34 cellular contexts compared by ENCODE assay signal in genomic region chr19:50321831-50322230, GRCh38. TPM values are rescaled to one million over a fixed set of nuclear protein-coding genes. Genes with fewer than 3 reads are reported as not detected.
"Had no signal": no experiment of that assay in that cellular context is flagged by ENCODE, and none has a peak within 500 bp of the region (broad histone marks: within the 10 kb centered on the region; RNA-seq: fewer than 3 reads in every experiment).

No MANE protein-coding gene starts in this region.

- H3K4me1 ChIP-seq: foreskin keratinocyte had no signal

- DNase-seq: activated CD4-positive, alpha-beta memory T cell treated with anti-CD3 and anti-CD28 coated beads for 36 hours; activated CD4-positive, alpha-beta T cell treated with anti-CD3 and anti-CD28 coated beads for 36 hours; activated CD4-positive, alpha-beta T cell treated with anti-CD3 and anti-CD28 coated beads, Interleukin-2, amount 10 ng/mL, durations not matched to agents 24 days and 14 days; activated CD4-positive, CD25-positive, alpha-beta regulatory T cell; activated CD4-positive, CD25-positive, alpha-beta regulatory T cell treated with anti-CD3 and anti-CD28 coated beads, Interleukin-2, amount 50 U/mL, for 72 hours; activated CD8-positive, alpha-beta memory T cell treated with anti-CD3 and anti-CD28 coated beads, Interleukin-2, amount 10 ng/mL, durations not matched to agents 7 days and 5 days; activated CD8-positive, alpha-beta memory T cell treated with anti-CD3 and anti-CD28 coated beads, Interleukin-2, amount 50 U/mL, for 4 hours; activated CD8-positive, alpha-beta T cell treated with anti-CD3 and anti-CD28 coated beads, Interleukin-2, amount 10 ng/mL, durations not matched to agents 7 days and 5 days; activated effector memory CD4-positive, alpha-beta T cell treated with anti-CD3 and anti-CD28 coated beads, Interleukin-2, amount 50 U/mL, for 16 hours; activated naive CD4-positive, alpha-beta T cell treated with anti-CD3 and anti-CD28 coated beads for 36 hours; activated naive CD8-positive, alpha-beta T cell treated with anti-CD3 and anti-CD28 coated beads for 36 hours; activated naive CD8-positive, alpha-beta T cell treated with anti-CD3 and anti-CD28 coated beads, Interleukin-2, amount 50 U/mL, for 24 hours; activated T-cell treated with anti-CD3 and anti-CD28 coated beads, Interleukin-2, amount 50 U/mL, for 1 hour; activated T-cell treated with anti-CD3 and anti-CD28 coated beads, Interleukin-2, amount 50 U/mL, for 48 hours; adrenal gland; central memory CD4-positive, alpha-beta T cell; cortex of kidney; dermis blood vessel endothelial cell; effector CD4-positive, alpha-beta T cell; effector memory CD8-positive, alpha-beta T cell; erythroblast; foreskin keratinocyte; gastrocnemius medialis; glutamatergic neuron; heart left ventricle; T-helper 2 cell had no signal

- ATAC-seq: activated CD4-positive, alpha-beta T cell treated with anti-CD3 and anti-CD28 coated beads for 36 hours; activated CD8-positive, alpha-beta memory T cell treated with anti-CD3 and anti-CD28 coated beads, Interleukin-2, amount 10 ng/mL, durations not matched to agents 7 days and 5 days; activated CD8-positive, alpha-beta T cell treated with anti-CD3 and anti-CD28 coated beads, Interleukin-2, amount 10 ng/mL, durations not matched to agents 7 days and 5 days; activated naive CD8-positive, alpha-beta T cell treated with anti-CD3 and anti-CD28 coated beads, Interleukin-2, amount 50 U/mL, for 24 hours; effector memory CD8-positive, alpha-beta T cell; foreskin keratinocyte; gastrocnemius medialis had no signal

- H3K36me3 ChIP-seq: adrenal gland, ascending aorta, breast epithelium, esophagus muscularis mucosa, gastrocnemius medialis, heart left ventricle had no signal

- H3K9me3 ChIP-seq: adrenal gland, ascending aorta, breast epithelium, esophagus muscularis mucosa, gastrocnemius medialis, heart left ventricle had no signal

- H3K36me3 Mint-ChIP-seq: activated CD8-positive, alpha-beta memory T cell treated with anti-CD3 and anti-CD28 coated beads, Interleukin-2, amount 10 ng/mL, durations not matched to agents 7 days and 5 days; activated naive CD4-positive, alpha-beta T cell treated with anti-CD3 and anti-CD28 coated beads, Interleukin-2, amount 50 U/mL, for 24 hours; activated naive CD8-positive, alpha-beta T cell treated with anti-CD3 and anti-CD28 coated beads for 36 hours had no signal

- H3K27me3 ChIP-seq: adrenal gland, ascending aorta, cardiac muscle cell had no signal

- H3K27ac Mint-ChIP-seq: activated CD4-positive, alpha-beta memory T cell treated with anti-CD3 and anti-CD28 coated beads for 36 hours; activated CD4-positive, alpha-beta T cell treated with anti-CD3 and anti-CD28 coated beads for 36 hours; activated CD4-positive, alpha-beta T cell treated with anti-CD3 and anti-CD28 coated beads, Interleukin-2, amount 10 ng/mL, durations not matched to agents 24 days and 14 days; activated CD8-positive, alpha-beta memory T cell treated with anti-CD3 and anti-CD28 coated beads, Interleukin-2, amount 10 ng/mL, durations not matched to agents 7 days and 5 days; activated CD8-positive, alpha-beta T cell treated with anti-CD3 and anti-CD28 coated beads, Interleukin-2, amount 10 ng/mL, durations not matched to agents 7 days and 5 days; activated naive CD4-positive, alpha-beta T cell treated with anti-CD3 and anti-CD28 coated beads for 36 hours; activated naive CD4-positive, alpha-beta T cell treated with anti-CD3 and anti-CD28 coated beads, Interleukin-2, amount 50 U/mL, for 24 hours; activated naive CD8-positive, alpha-beta T cell treated with anti-CD3 and anti-CD28 coated beads for 36 hours; activated naive CD8-positive, alpha-beta T cell treated with anti-CD3 and anti-CD28 coated beads, Interleukin-2, amount 50 U/mL, for 24 hours; activated T-helper 1 cell treated with anti-CD3 and anti-CD28 coated beads, Interleukin-12 subunit alpha, Interleukin-12 subunit beta, Interleukin-2, Interleukin-4 antibody, amounts not matched to agents 30 ng/mL and 10 ng/mL and 1 ng/mL, durations not matched to agents 14 hours and 24 hours and 36 hours; activated T-helper 2 cell treated with anti-CD3 and anti-CD28 coated beads, Interferon-gamma antibody, Interleukin-2, Interleukin-4, amounts not matched to agents 10 μg/mL and 5 μg/mL and 100 μg/mL, durations not matched to agents 14 hours and 24 hours and 36 hours; brain; effector memory CD8-positive, alpha-beta T cell had no signal

- H3K27ac ChIP-seq: adrenal gland, ascending aorta, breast epithelium, cardiac muscle cell, esophagus muscularis mucosa, foreskin keratinocyte, gastrocnemius medialis, heart left ventricle had no signal

- H3K4me3 Mint-ChIP-seq: activated CD4-positive, alpha-beta memory T cell treated with anti-CD3 and anti-CD28 coated beads for 36 hours; activated CD4-positive, alpha-beta T cell treated with anti-CD3 and anti-CD28 coated beads for 36 hours; activated CD4-positive, alpha-beta T cell treated with anti-CD3 and anti-CD28 coated beads, Interleukin-2, amount 10 ng/mL, durations not matched to agents 24 days and 14 days; activated CD8-positive, alpha-beta memory T cell treated with anti-CD3 and anti-CD28 coated beads, Interleukin-2, amount 10 ng/mL, durations not matched to agents 7 days and 5 days; activated CD8-positive, alpha-beta T cell treated with anti-CD3 and anti-CD28 coated beads, Interleukin-2, amount 10 ng/mL, durations not matched to agents 7 days and 5 days; activated naive CD4-positive, alpha-beta T cell treated with anti-CD3 and anti-CD28 coated beads for 36 hours; activated naive CD4-positive, alpha-beta T cell treated with anti-CD3 and anti-CD28 coated beads, Interleukin-2, amount 50 U/mL, for 24 hours; activated naive CD8-positive, alpha-beta T cell treated with anti-CD3 and anti-CD28 coated beads for 36 hours; activated naive CD8-positive, alpha-beta T cell treated with anti-CD3 and anti-CD28 coated beads, Interleukin-2, amount 50 U/mL, for 24 hours; activated T-helper 1 cell treated with anti-CD3 and anti-CD28 coated beads, Interleukin-12 subunit alpha, Interleukin-12 subunit beta, Interleukin-2, Interleukin-4 antibody, amounts not matched to agents 30 ng/mL and 10 ng/mL and 1 ng/mL, durations not matched to agents 14 hours and 24 hours and 36 hours; brain; effector memory CD8-positive, alpha-beta T cell had no signal

- H3K9me3 Mint-ChIP-seq: activated CD4-positive, alpha-beta memory T cell treated with anti-CD3 and anti-CD28 coated beads for 36 hours; activated CD4-positive, alpha-beta T cell treated with anti-CD3 and anti-CD28 coated beads, Interleukin-2, amount 10 ng/mL, durations not matched to agents 24 days and 14 days; activated naive CD4-positive, alpha-beta T cell treated with anti-CD3 and anti-CD28 coated beads for 36 hours; activated naive CD4-positive, alpha-beta T cell treated with anti-CD3 and anti-CD28 coated beads, Interleukin-2, amount 50 U/mL, for 24 hours; activated naive CD8-positive, alpha-beta T cell treated with anti-CD3 and anti-CD28 coated beads for 36 hours; activated naive CD8-positive, alpha-beta T cell treated with anti-CD3 and anti-CD28 coated beads, Interleukin-2, amount 50 U/mL, for 24 hours; activated T-helper 1 cell treated with anti-CD3 and anti-CD28 coated beads, Interleukin-12 subunit alpha, Interleukin-12 subunit beta, Interleukin-2, Interleukin-4 antibody, amounts not matched to agents 30 ng/mL and 10 ng/mL and 1 ng/mL, durations not matched to agents 14 hours and 24 hours and 36 hours; activated T-helper 2 cell treated with anti-CD3 and anti-CD28 coated beads, Interferon-gamma antibody, Interleukin-2, Interleukin-4, amounts not matched to agents 10 μg/mL and 5 μg/mL and 100 μg/mL, durations not matched to agents 14 hours and 24 hours and 36 hours had no signal

- H3K4me3 ChIP-seq: adrenal gland, ascending aorta, breast epithelium, cardiac muscle cell, esophagus muscularis mucosa, gastrocnemius medialis, heart left ventricle had no signal

RNA-seq across cellular contexts. Expression of gene KCNC3, which starts 7.3 kb away (rescaled TPM):
- total RNA-seq: foreskin keratinocyte had no signal
- polyA plus RNA-seq: foreskin keratinocyte had no signal

RNA-seq across cellular contexts. Expression of gene NAPSA, which starts 43.6 kb away (rescaled TPM):
- total RNA-seq: dermis blood vessel endothelial cell had no signal
